In the genomic region with DNA sequence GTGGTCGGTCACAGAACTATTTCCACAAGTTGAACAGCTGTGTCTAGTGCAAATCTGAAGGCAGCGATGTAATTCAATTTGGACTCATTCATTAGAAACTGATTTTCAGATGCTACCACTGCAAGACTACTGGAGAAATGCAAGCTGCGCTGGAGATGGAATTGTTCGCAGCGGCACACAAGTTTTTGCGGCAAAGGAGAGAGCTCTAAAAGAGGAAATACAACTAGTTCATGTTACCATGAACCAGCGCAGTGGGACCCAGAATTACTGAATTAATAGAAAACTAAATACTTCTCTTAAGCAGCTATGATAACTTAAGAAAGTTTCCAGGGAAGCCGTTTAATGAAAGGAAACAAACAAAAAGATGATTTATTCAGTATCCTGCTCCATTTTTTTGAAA, we compare ENCODE assay signal across 8 cellular contexts. TPM values are rescaled to one million over a fixed set of nuclear protein-coding genes. Genes with fewer than 3 reads are reported as not detected.
A peak's percentile ranks its signal among the peaks of the same experiment; 100 is the strongest.
DNase-seq lines count a peak whose midpoint lies in the region; ATAC-seq, FAIRE-seq and TF ChIP-seq lines count a peak whose summit lies in the region.

No MANE protein-coding gene starts in this region.

- no peaks in the 10 kb centered on the region for H3K36me3 ChIP-seq in cardiac muscle cell
- peaks cover 0 to 1% of the 10 kb centered on the region in 2 experiments; a peak in 3 of 5 replicates for H3K36me3 ChIP-seq in HepG2 (replicated peaks in 1 of 2; ENCODE audit: control insufficient read depth in 1 of 2, insufficient read depth in 2 of 2, low read length in 2 of 2)
- no peaks in the 10 kb centered on the region for H3K36me3 ChIP-seq in upper lobe of right lung

- H3K27ac ChIP-seq in cardiac muscle cell (no peak overlapping the region), HepG2 (ENCODE audit: extremely low read length, insufficient read depth, low read length) (no peak overlapping the region), upper lobe of right lung (no peak overlapping the region)

- TF ChIP-seq CTCF in cardiac muscle cell (IDR thresholded peaks at IDR 0.05; ENCODE audit: low read depth, low read length) (no peak), HepG2 (CRISPR knock-in tag; IDR thresholded peaks at IDR 0.05) (no peak), upper lobe of right lung (IDR thresholded peaks at IDR 0.05) (no peak)

- POLR2A ChIA-PET in HepG2 (lab: Yijun Ruan, JAX): no interaction called here

- ATAC-seq in Right ventricle myocardium superior (ENCODE audit: poor library complexity) (no peak), HepG2 (no peak), upper lobe of right lung (no peak), HG02970 (IDR thresholded peaks at IDR 0.05; ENCODE audit: low FRiP score, unreplicated experiment) (no peak), GM19351 (IDR thresholded peaks at IDR 0.05; ENCODE audit: unreplicated experiment) (no peak)
- no peak for ATAC-seq in activated naive CD4-positive, alpha-beta T cell treated with anti-CD3 and anti-CD28 coated beads, Interleukin-2, amount 50 U/mL, for 72 hours

- in situ Hi-C loops in HepG2 (cut with HindIII; ENCODE audit: extremely low pct_ligation_motif_present, low pct_unique_long_range_greater_than_20kb): no loop called here

- peak overlapping the region; percentile 80 for H3K9ac ChIP-seq in HepG2 (ENCODE audit: insufficient read depth, low read depth, low read length)

- H3K4me2 ChIP-seq in HepG2 (ENCODE audit: low read depth, low read length): peak overlapping the region; percentile 96

- FAIRE-seq in HepG2 (lab: Jason Lieb, UNC): no peak

- peak overlapping the region; percentile 84 for H3K27ac Mint-ChIP-seq in activated naive CD4-positive, alpha-beta T cell treated with anti-CD3 and anti-CD28 coated beads, Interleukin-2, amount 50 U/mL, for 72 hours

- TF ChIP-seq EP300 in HepG2 (IDR thresholded peaks at IDR 0.05; ENCODE audit: low read depth in 2 of 2, low read length in 2 of 2) (no peak), HepG2 (CRISPR knock-in tag; IDR thresholded peaks at IDR 0.05; ENCODE audit: borderline replicate concordance) (no peak)

- CTCF ChIA-PET in HepG2 (lab: Yijun Ruan, JAX; ENCODE audit: low intra/inter-chr PET ratio, low total read pairs): no interaction called here

- H3K4me3 ChIP-seq in cardiac muscle cell (peak overlapping the region; percentile 93), HepG2 (replicated peaks in 1 of 3; ENCODE audit: insufficient read depth in 1 of 3, low read depth in 2 of 3, low read length in 3 of 3) (peak overlapping the region; percentile 67 to 90 (median 88)), upper lobe of right lung (peak overlapping the region; percentile 82)

- TF ChIP-seq POLR2A in HepG2 (IDR thresholded peaks at IDR 0.05; ENCODE audit: insufficient read depth in 1 of 2, low read depth in 2 of 2, low read length in 2 of 2): no peak

- WGBS in HepG2 (ENCODE audit: low lambda C conversion rate): 44% methylated on average over 8 of the region's 8 CpGs

- BruUV-seq in HepG2 (replicated peaks; lab: Mats Ljungman, UMichigan): TSS peak; percentile 61

- intact Hi-C loops in Right ventricle myocardium superior (cut with DNase I): loop anchor here (5.0 kb wide), 2 partner anchors 106 to 186 kb away; no protein-coding TSS in a partner anchor
- intact Hi-C loops in HepG2 (cut with micrococcal nuclease; ENCODE audit: unreplicated experiment): loop anchor here (10.0 kb wide), 1 partner anchor 64 kb away; no protein-coding TSS in a partner anchor
- intact Hi-C loops in upper lobe of right lung (cut with DNase I): no loop called here

- DNase-seq in cardiac muscle cell (ENCODE audit: low read depth in 1 of 2, low spot score in 1 of 2) (peak in 1 of 2 donors; percentile 48), Right ventricle myocardium superior (no peak), HepG2 (ENCODE audit: low spot score) (no peak), upper lobe of right lung (no peak), NCI-H1694 (lab: John Stamatoyannopoulos, UW) (no peak)
- no peak for DNase-seq in activated naive CD4-positive, alpha-beta T cell treated with anti-CD3 and anti-CD28 coated beads, Interleukin-2, amount 50 U/mL, for 72 hours (ENCODE audit: low spot score in 2 of 2)

- H3K27me3 ChIP-seq in cardiac muscle cell (no peaks in the 10 kb centered on the region), HepG2 (ENCODE audit: control insufficient read depth in 1 of 2, insufficient read depth in 2 of 2, low read length in 2 of 2) (no peaks in the 10 kb centered on the region; a peak in 2 of 5 replicates), upper lobe of right lung (no peaks in the 10 kb centered on the region)

- no peaks in the 10 kb centered on the region for H3K9me3 Mint-ChIP-seq in activated naive CD4-positive, alpha-beta T cell treated with anti-CD3 and anti-CD28 coated beads, Interleukin-2, amount 50 U/mL, for 72 hours

- H3K9me3 ChIP-seq in cardiac muscle cell (ENCODE audit: low read depth) (no peaks in the 10 kb centered on the region), HepG2 (ENCODE audit: low read length) (no peaks in the 10 kb centered on the region), upper lobe of right lung (no peaks in the 10 kb centered on the region)

- H4K20me1 ChIP-seq in HepG2 (ENCODE audit: insufficient read depth, low read length): peaks cover 59% of the 10 kb centered on the region

- H3K36me3 Mint-ChIP-seq in activated naive CD4-positive, alpha-beta T cell treated with anti-CD3 and anti-CD28 coated beads, Interleukin-2, amount 50 U/mL, for 72 hours: peaks cover 19 to 23% of the 10 kb centered on the region in 2 donors

- no peak overlapping the region for H2AFZ ChIP-seq in HepG2 (ENCODE audit: low read length)

- TF ChIP-seq RAD21 in HepG2 (CRISPR knock-in tag; IDR thresholded peaks at IDR 0.05): no peak

- H3K79me2 ChIP-seq in HepG2 (ENCODE audit: insufficient read depth, low read length): peaks cover 61% of the 10 kb centered on the region

- H3K4me1 ChIP-seq in cardiac muscle cell (ENCODE audit: low read depth) (peaks cover 45% of the 10 kb centered on the region), HepG2 (ENCODE audit: insufficient read depth, low read length) (peaks cover 80% of the 10 kb centered on the region), upper lobe of right lung (peaks cover 56% of the 10 kb centered on the region)

TF ChIP-seq in HepG2, 621 proteins besides CTCF, POLR2A, EP300 and RAD21:
- TF ChIP-seq HDAC1 (CRISPR knock-in tag; IDR thresholded peaks at IDR 0.05): 0 out of 2 replicates have a peak, but pooled peaks have one; percentile 23
- TF ChIP-seq ZNF232 (CRISPR knock-in tag; IDR thresholded peaks at IDR 0.05; ENCODE audit: borderline replicate concordance): no peak

RNA-seq across cellular contexts. Expression of gene CREBBP, which starts 1.9 kb away (rescaled TPM):
- total RNA-seq in cardiac muscle cell (19.7 and 33.8 TPM in 2 replicates), Right ventricle myocardium superior (35.3 TPM), HepG2 (2016; rRNA removed; fragmentation: Illumina TruSeq; extraction: Trizol) (9.6 and 10.4 TPM in 2 replicates), upper lobe of right lung (72.8 TPM)
- polyA plus RNA-seq in cardiac muscle cell (24.4 and 27.3 TPM in 2 replicates), HepG2 (2011; rRNA removed) (5.3 and 5.6 TPM in 2 replicates)
- 10 to 100 TPM; 39.9 to 50.0 TPM for total RNA-seq in activated naive CD4-positive, alpha-beta T cell treated with anti-CD3 and anti-CD28 coated beads, Interleukin-2, amount 50 U/mL, for 72 hours
- 21.4 and 21.7 TPM in 2 replicates for total RNA-seq in HepG2 (2016; cell fraction: cytosol; rRNA removed; fragmentation: Illumina TruSeq; extraction: Trizol; ENCODE audit: low read depth)
- 8.9 and 11.4 TPM in 2 replicates for total RNA-seq in HepG2 (2016; cell fraction: insoluble cytoplasmic fraction; rRNA removed; fragmentation: Illumina TruSeq; extraction: Trizol)
- total RNA-seq in HepG2 (2016; cell fraction: membrane; rRNA removed; fragmentation: Illumina TruSeq; extraction: Trizol): 11.2 TPM in 2 replicates
- 22.2 and 24.6 TPM in 2 replicates for total RNA-seq in HepG2 (2016; cell fraction: nucleus; rRNA removed; fragmentation: Illumina TruSeq; extraction: Trizol)
- 2.9 and 3.6 TPM in 2 replicates for polyA plus RNA-seq in HepG2 (2011; cell fraction: cytosol; rRNA removed)
- polyA plus RNA-seq in HepG2 (2011; cell fraction: nucleus; rRNA removed): 14.4 and 16.2 TPM in 2 replicates
- polyA plus RNA-seq in HepG2 (2012): 18.0 and 18.4 TPM in 2 replicates
- polyA plus RNA-seq in HepG2 (2016; cell fraction: cytosol; fragmentation: Illumina TruSeq; extraction: Trizol; ENCODE audit: low read depth): 0.49 and 1.1 TPM in 2 replicates
- polyA plus RNA-seq in HepG2 (2016; cell fraction: insoluble cytoplasmic fraction; fragmentation: Illumina TruSeq; extraction: Trizol; ENCODE audit: low read depth): 8.4 and 12.7 TPM in 2 replicates
- 1.4 and 1.6 TPM in 2 replicates for polyA plus RNA-seq in HepG2 (2016; cell fraction: membrane; fragmentation: Illumina TruSeq; extraction: Trizol; ENCODE audit: low read depth)
- polyA plus RNA-seq in HepG2 (2016; cell fraction: nucleus; fragmentation: Illumina TruSeq; extraction: Trizol; ENCODE audit: insufficient read depth, low read depth): 29.7 and 36.9 TPM in 2 replicates
- 22.8 and 23.5 TPM in 2 replicates for polyA minus RNA-seq in HepG2 (2011; rRNA and poly(A)+ RNA removed; ENCODE audit: low replicate concordance)
- 22.0 and 23.0 TPM in 2 replicates for polyA minus RNA-seq in HepG2 (2011; cell fraction: cytosol; rRNA and poly(A)+ RNA removed)
- polyA minus RNA-seq in HepG2 (2011; cell fraction: nucleus; rRNA and poly(A)+ RNA removed): 37.7 and 49.0 TPM in 2 replicates
